Comparison of ENCODE assay signal across 13 cellular contexts in genomic region chr2:233643128-233643527, GRCh38. TPM values are rescaled to one million over a fixed set of nuclear protein-coding genes. Genes with fewer than 3 reads are reported as not detected.
DNase-seq lines count a peak whose midpoint lies in the region; ATAC-seq and TF ChIP-seq lines count a peak whose summit lies in the region.
"Had no signal": no experiment of that assay in that cellular context is flagged by ENCODE, and none has a peak within 500 bp of the region (broad histone marks: within the 10 kb centered on the region; RNA-seq: fewer than 3 reads in every experiment).

No MANE protein-coding gene starts in this region.

- no peaks in the 10 kb centered on the region for H3K79me2 ChIP-seq in Loucy (ENCODE audit: insufficient read depth, low read length)
- H3K79me2 ChIP-seq in mammary epithelial cell (ENCODE audit: insufficient read depth, low read length) = no peaks in the 10 kb centered on the region

- no peak overlapping the region for H3K9ac ChIP-seq in Loucy (ENCODE audit: low read depth, low read length, poor library complexity, severe bottlenecking)
- H3K9ac ChIP-seq in mammary epithelial cell (ENCODE audit: insufficient read depth, low read length) = no peak overlapping the region
- no peak overlapping the region for H3K9ac ChIP-seq in liver (ENCODE audit: low read depth in 1 of 2, low read length in 2 of 2)
- no peak overlapping the region for H3K9ac ChIP-seq in mesenchymal stem cell (ENCODE audit: low read length)

- H3K27ac Mint-ChIP-seq in mesothelial cell of epicardium = no peak overlapping the region

- no peaks in the 10 kb centered on the region for H3K79me1 ChIP-seq in mesenchymal stem cell (replicated peaks; ENCODE audit: low read length, poor library complexity, severe bottlenecking)

- dilution Hi-C loops in mammary epithelial cell (cut with HindIII; ENCODE audit: low sequenced_read_pairs) = no loop called here

- H4K20me1 ChIP-seq in Loucy (ENCODE audit: insufficient read depth, low read length, poor library complexity, severe bottlenecking) (no peaks in the 10 kb centered on the region), mammary epithelial cell (ENCODE audit: insufficient read depth, low read length) (no peaks in the 10 kb centered on the region)

- H3K36me3 ChIP-seq in Loucy (ENCODE audit: insufficient read depth, low read length) (no peaks in the 10 kb centered on the region), mammary epithelial cell (ENCODE audit: insufficient read depth, low read length) (no peaks in the 10 kb centered on the region), liver (ENCODE audit: control insufficient read depth in 4 of 4, insufficient read depth in 3 of 4, low read depth in 1 of 4, low read length in 3 of 4) (no peaks in the 10 kb centered on the region), mesenchymal stem cell (ENCODE audit: control insufficient read depth in 1 of 2, insufficient read depth in 2 of 2, low read depth in 1 of 2, low read length in 2 of 2) (no peaks in the 10 kb centered on the region)
- H3K36me3 ChIP-seq: tibial artery had no signal

- no peak overlapping the region for H4K8ac ChIP-seq in mesenchymal stem cell (ENCODE audit: low read length)

- peak; percentile 41 for TF ChIP-seq CTCF in Loucy (conservative IDR thresholded peaks at IDR 0.05; ENCODE audit: low read length)
- peak; percentile 40 to 48 for TF ChIP-seq CTCF in mammary epithelial cell (conservative IDR thresholded peaks at IDR 0.05 in 1 of 2, IDR thresholded peaks at IDR 0.05 in 1 of 2; ENCODE audit: extremely low read depth in 1 of 2, insufficient read depth in 1 of 2, low read depth in 1 of 2, low read length in 2 of 2)
- peak; percentile 33 for TF ChIP-seq CTCF in liver (IDR thresholded peaks at IDR 0.05; ENCODE audit: low read depth, low read length, missing input control)
- TF ChIP-seq CTCF in mesothelial cell of epicardium (IDR thresholded peaks at IDR 0.05; ENCODE audit: unreplicated experiment) = no peak

- intact Hi-C loops in mammary epithelial cell (cut with micrococcal nuclease) = loop anchor here (1.0 kb wide), 1 partner anchor 68 kb away; no protein-coding TSS in a partner anchor

- H3F3A ChIP-seq in Loucy (ENCODE audit: low read depth) = no peaks in the 10 kb centered on the region

- in situ Hi-C loops in mammary epithelial cell (cut with MboI; ENCODE audit: low sequenced_read_pairs in 2 of 2) = no loop called here

- H3K4me2 ChIP-seq in Loucy (ENCODE audit: low read depth, low read length, poor library complexity, severe bottlenecking) (no peak overlapping the region), mammary epithelial cell (ENCODE audit: insufficient read depth, low read depth, low read length) (no peak overlapping the region), mesenchymal stem cell (ENCODE audit: low read length, poor library complexity, severe bottlenecking) (no peak overlapping the region)

- no peak for ATAC-seq in HG02798 (IDR thresholded peaks at IDR 0.05; ENCODE audit: poor library complexity, unreplicated experiment)

- H3K4me1 Mint-ChIP-seq in mesothelial cell of epicardium = no peaks in the 10 kb centered on the region

- H3K4ac ChIP-seq in mesenchymal stem cell (ENCODE audit: low read depth in 1 of 2, low read length in 2 of 2) = no peak overlapping the region

- 67% methylated on average over 1 of the region's 1 CpG for WGBS in mammary epithelial cell (ENCODE audit: low coverage, missing lambda C conversion rate)
- WGBS in liver = 88% methylated on average over 1 of the region's 1 CpG
- WGBS in mesenchymal stem cell = 77% methylated on average over 1 of the region's 1 CpG

- no peak overlapping the region for H3K27ac ChIP-seq in mammary epithelial cell (ENCODE audit: insufficient read depth, low read depth, low read length)
- no peak overlapping the region for H3K27ac ChIP-seq in liver (ENCODE audit: low read depth in 1 of 2, low read length in 2 of 2)
- H3K27ac ChIP-seq in mesenchymal stem cell (ENCODE audit: low read length, poor library complexity, severe bottlenecking) = no peak overlapping the region
- H3K27ac ChIP-seq: tibial artery, VCaP had no signal

- CTCF ChIA-PET in mammary epithelial cell (lab: Charles Lee; ENCODE audit: low non-redundant PET) = no interaction called here

- H3K18ac ChIP-seq in mesenchymal stem cell (ENCODE audit: low read depth in 1 of 2, low read length in 2 of 2) = no peak overlapping the region

- no peaks in the 10 kb centered on the region for H3K27me3 ChIP-seq in Loucy (ENCODE audit: insufficient read depth, low read length, poor library complexity, severe bottlenecking)
- no peaks in the 10 kb centered on the region for H3K27me3 ChIP-seq in mammary epithelial cell (ENCODE audit: insufficient read depth, low read length)
- no peaks in the 10 kb centered on the region for H3K27me3 ChIP-seq in liver (ENCODE audit: control insufficient read depth in 4 of 4, insufficient read depth in 4 of 4, low read length in 3 of 4)
- H3K27me3 ChIP-seq in mesenchymal stem cell (ENCODE audit: control insufficient read depth in 1 of 2, insufficient read depth in 1 of 2, low read length in 2 of 2) = peaks cover 0 to 10% of the 10 kb centered on the region in 2 experiments
- H3K27me3 ChIP-seq: tibial artery had no signal

- peaks cover 3% of the 10 kb centered on the region; the same call in 1 of the 2 replicates for H3K9me3 ChIP-seq in Loucy (ENCODE audit: insufficient read depth, low read depth, low read length)
- peaks cover 13% of the 10 kb centered on the region for H3K9me3 ChIP-seq in mammary epithelial cell (replicated peaks; ENCODE audit: insufficient read depth, low read length)
- H3K9me3 ChIP-seq in liver (ENCODE audit: control insufficient read depth in 4 of 4, low read length in 3 of 4) = no peaks in the 10 kb centered on the region
- peaks cover 9% of the 10 kb centered on the region for H3K9me3 ChIP-seq in mesenchymal stem cell (ENCODE audit: control insufficient read depth, low read length)

- no peak overlapping the region for H4K91ac ChIP-seq in mesenchymal stem cell (ENCODE audit: low read length)

- no peak overlapping the region for H2BK12ac ChIP-seq in mesenchymal stem cell (ENCODE audit: low read length in 2 of 2)

- no peak overlapping the region for H2BK5ac ChIP-seq in mesenchymal stem cell (ENCODE audit: low read depth, low read length, poor library complexity, severe bottlenecking)

- H3K9me3 Mint-ChIP-seq in mesothelial cell of epicardium = peaks cover 39% of the 10 kb centered on the region

- no peak overlapping the region for H3K4me3 Mint-ChIP-seq in mesothelial cell of epicardium

- H3K36me3 Mint-ChIP-seq in mesothelial cell of epicardium = no peaks in the 10 kb centered on the region

- no peak overlapping the region for H2BK15ac ChIP-seq in mesenchymal stem cell (ENCODE audit: low read depth, poor library complexity, severe bottlenecking)

- no peak overlapping the region for H2BK120ac ChIP-seq in mesenchymal stem cell (ENCODE audit: low read depth, low read length)

- DNase-seq in EL (peak; percentile 2), mammary epithelial cell (peak; percentile 41), mesenchymal stem cell (no peak), mesothelial cell of epicardium (ENCODE audit: low spot score in 2 of 2, unreplicated experiment in 2 of 2) (no peak), AG08395 (ENCODE audit: low spot score) (no peak)
- DNase-seq: effector CD4-positive, alpha-beta T cell; NCI-H446 treated with DMSO at 0.1 percent for 48 hours; tibial artery had no signal

- H3K9me2 ChIP-seq in Loucy (replicated peaks; ENCODE audit: low read depth, low read length) = no peaks in the 10 kb centered on the region

- H3K27me3 Mint-ChIP-seq in mesothelial cell of epicardium (ENCODE audit: low read depth) = peaks cover 11% of the 10 kb centered on the region

- no peak overlapping the region for H3K4me3 ChIP-seq in Loucy (ENCODE audit: low read length, poor library complexity, severe bottlenecking)
- H3K4me3 ChIP-seq in mammary epithelial cell (replicated peaks in 1 of 3; ENCODE audit: insufficient read depth in 1 of 3, low read depth in 2 of 3, low read length in 3 of 3) = no peak overlapping the region
- no peak overlapping the region for H3K4me3 ChIP-seq in liver (ENCODE audit: low read depth in 1 of 3, low read length in 3 of 3)
- H3K4me3 ChIP-seq in mesenchymal stem cell (ENCODE audit: insufficient read depth in 1 of 2, low read depth in 1 of 2, low read length in 2 of 2) = no peak overlapping the region
- H3K4me3 ChIP-seq: tibial artery had no signal

- no TSS peak for BruUV-seq in mammary epithelial cell (replicated peaks; lab: Mats Ljungman, UMichigan)

- H3K4me1 ChIP-seq in Loucy (ENCODE audit: insufficient read depth, low read length, poor library complexity, severe bottlenecking) (no peaks in the 10 kb centered on the region), mammary epithelial cell (ENCODE audit: insufficient read depth, low read length) (peaks cover 2% of the 10 kb centered on the region), liver (ENCODE audit: control insufficient read depth in 4 of 4, insufficient read depth in 4 of 4, low read length in 3 of 4) (no peaks in the 10 kb centered on the region), mesenchymal stem cell (ENCODE audit: control insufficient read depth, insufficient read depth, low read depth, low read length) (no peaks in the 10 kb centered on the region)
- H3K4me1 ChIP-seq: tibial artery had no signal

- H2AFZ ChIP-seq in Loucy (ENCODE audit: low read length) = no peak overlapping the region
- no peak overlapping the region for H2AFZ ChIP-seq in mammary epithelial cell (ENCODE audit: low read depth, low read length)
- no peak overlapping the region for H2AFZ ChIP-seq in mesenchymal stem cell (ENCODE audit: low read depth, low read length)

- H3K23ac ChIP-seq in mesenchymal stem cell (ENCODE audit: low read length in 2 of 2) = no peak overlapping the region

- H3K14ac ChIP-seq in mesenchymal stem cell (ENCODE audit: low read length in 2 of 2) = no peak overlapping the region

- H2AK5ac ChIP-seq in mesenchymal stem cell (ENCODE audit: low read length, severe bottlenecking) = no peak overlapping the region

- peak; percentile 41 to 67 for TF ChIP-seq RAD21 in liver (IDR thresholded peaks at IDR 0.05)

RNA-seq across cellular contexts. Expression of gene UGT1A10, which starts 6.9 kb away (rescaled TPM):
- total RNA-seq in mammary epithelial cell = not detected
- polyA plus RNA-seq in mammary epithelial cell = not detected
- polyA minus RNA-seq in mammary epithelial cell = not detected
- total RNA-seq in liver = under 1 TPM in 1 of 2 donors, not detected in 1; 0.08 TPM
- under 1 TPM in 1 of 2 donors, not detected in 1; 0.08 TPM for polyA plus RNA-seq in liver
- polyA plus RNA-seq in mesenchymal stem cell (2013, experiment 1 of 2) = not detected
- not detected for polyA plus RNA-seq in mesenchymal stem cell (2013, experiment 2 of 2)
- not detected in 3 replicates for total RNA-seq in mesothelial cell of epicardium
- total RNA-seq: kidney epithelial cell had no signal

RNA-seq across cellular contexts. Expression of gene UGT1A8, which starts 25.7 kb away (rescaled TPM):
- total RNA-seq in mammary epithelial cell = under 1 TPM in 1 of 2 donors, not detected in 1; under 0.01 TPM
- not detected for polyA plus RNA-seq in mammary epithelial cell
- not detected for polyA minus RNA-seq in mammary epithelial cell
- under 1 TPM in 1 of 2 donors, not detected in 1; 0.17 TPM for total RNA-seq in liver
- polyA plus RNA-seq in liver = under 1 TPM; 0.48 to 0.51 TPM
- not detected for polyA plus RNA-seq in mesenchymal stem cell (2013, experiment 1 of 2)
- not detected for polyA plus RNA-seq in mesenchymal stem cell (2013, experiment 2 of 2)
- total RNA-seq in mesothelial cell of epicardium = not detected in 3 replicates
- total RNA-seq: kidney epithelial cell had no signal

RNA-seq across cellular contexts. Expression of gene UGT1A9, which starts 28.6 kb away (rescaled TPM):
- not detected for total RNA-seq in mammary epithelial cell
- not detected for polyA plus RNA-seq in mammary epithelial cell
- polyA minus RNA-seq in mammary epithelial cell = not detected
- 10 to 100 TPM in 1 of 2 donors, not detected in 1; 14.3 TPM for total RNA-seq in liver
- polyA plus RNA-seq in liver = 10 to 100 TPM; 23.8 to 62.3 TPM
- not detected for polyA plus RNA-seq in mesenchymal stem cell (2013, experiment 1 of 2)
- not detected for polyA plus RNA-seq in mesenchymal stem cell (2013, experiment 2 of 2)
- total RNA-seq in mesothelial cell of epicardium = not detected in 3 replicates
- total RNA-seq: kidney epithelial cell had no signal

RNA-seq across cellular contexts. Expression of gene UGT1A7, which starts 38.6 kb away (rescaled TPM):
- total RNA-seq in mammary epithelial cell (under 1 TPM; 0.61 to 0.83 TPM), liver (1 to 10 TPM in 1 of 2 donors, not detected in 1; 2.2 TPM), mesothelial cell of epicardium (not detected in 3 replicates)
- polyA plus RNA-seq in mammary epithelial cell (not detected), liver (under 1 TPM; 0.02 to 0.38 TPM)
- polyA minus RNA-seq in mammary epithelial cell = not detected
- 0.01 TPM for polyA plus RNA-seq in mesenchymal stem cell (2013, experiment 1 of 2)
- polyA plus RNA-seq in mesenchymal stem cell (2013, experiment 2 of 2) = not detected
- total RNA-seq: kidney epithelial cell had no signal

RNA-seq across cellular contexts. Expression of gene UGT1A6, which starts 49.6 kb away (rescaled TPM):
- total RNA-seq in mammary epithelial cell (10 to 100 TPM in 1 of 2 donors, 1 to 10 TPM in 1; 5.6 to 10.5 TPM), liver (10 to 100 TPM in 1 of 2 donors, not detected in 1; 46.5 TPM), mesothelial cell of epicardium (not detected in 3 replicates)
- polyA plus RNA-seq in mammary epithelial cell (1.9 TPM), liver (100 to 1,000 TPM in 1 of 2 donors, 10 to 100 TPM in 1; 33.4 to 103 TPM)
- polyA minus RNA-seq in mammary epithelial cell = not detected
- polyA plus RNA-seq in mesenchymal stem cell (2013, experiment 1 of 2) = not detected
- polyA plus RNA-seq in mesenchymal stem cell (2013, experiment 2 of 2) = not detected

Comparison
In these comparisons a context has a peak if more than half of its experiments do, and no peak if none do; other contexts are left out.
1. DNase-seq: peak in EL (single experiment) and mammary epithelial cell (single experiment); none in mesenchymal stem cell (single experiment), mesothelial cell of epicardium (0 of 2) and AG08395 (single experiment).